ENCODE assay signal across 8 cellular contexts in genomic region chr19:46346821-46347571, GRCh38. TPM values are rescaled to one million over a fixed set of nuclear protein-coding genes. Genes with fewer than 3 reads are reported as not detected.
DNase-seq lines count a peak whose midpoint lies in the region; ATAC-seq and TF ChIP-seq lines count a peak whose summit lies in the region.

PPP5C (plus strand) TSS chr19:46347087; CDS start chr19:46347097, 10 bp downstream.

- intact Hi-C loops in T-helper 1 cell treated with Interleukin-12 subunit alpha and Interleukin-12 subunit beta and Interleukin-4 antibody, amounts not matched to agents 30 ng/mL and 1 ng/mL, for 36 hours (cut with micrococcal nuclease), result loop anchor here (1.0 to 5.0 kb wide), 8 partner anchors 15 to 465 kb away; partner anchors contain the start of gene CCDC61
- intact Hi-C loops in left cardiac atrium (cut with DNase I), result loop anchor here (1.0 to 10.0 kb wide), 2 partner anchors 46 to 62 kb away; no protein-coding TSS in a partner anchor
- intact Hi-C loops in upper lobe of right lung (cut with DNase I), result no loop called here

- ATAC-seq in HG02763 (IDR thresholded peaks at IDR 0.05; ENCODE audit: unreplicated experiment) (peak; percentile 52), left cardiac atrium (peak; percentile 86 to 88), upper lobe of right lung (peak; percentile 93)

- H3K36me3 ChIP-seq in upper lobe of right lung, result no peaks in the 10 kb centered on the region

- peak within 1 kb of the TSS; percentile 93 for H3K27ac Mint-ChIP-seq in progenitor cell of endocrine pancreas

- no peaks in the 10 kb centered on the region for H3K9me3 ChIP-seq in upper lobe of right lung

- no peaks in the 10 kb centered on the region for H3K27me3 Mint-ChIP-seq in progenitor cell of endocrine pancreas

- DNase-seq in GM12865 (ENCODE audit: low read depth) (peak; percentile 97), NCI-H146 (lab: John Stamatoyannopoulos, UW) (peak; percentile 96), amniotic epithelial cell (ENCODE audit: low read depth) (peak; percentile 88), left cardiac atrium (peak; percentile 95), progenitor cell of endocrine pancreas (ENCODE audit: low spot score, unreplicated experiment) (peak; percentile 92), upper lobe of right lung (peak; percentile 97)

- H3K9me3 Mint-ChIP-seq in progenitor cell of endocrine pancreas (ENCODE audit: low read depth), result no peaks in the 10 kb centered on the region

- peaks cover 20% of the 10 kb centered on the region for H3K4me1 Mint-ChIP-seq in progenitor cell of endocrine pancreas (ENCODE audit: low read depth)

- H3K4me1 ChIP-seq in upper lobe of right lung, result peaks cover 43% of the 10 kb centered on the region

- peaks cover 4% of the 10 kb centered on the region for H3K36me3 Mint-ChIP-seq in progenitor cell of endocrine pancreas (ENCODE audit: insufficient read depth)

- H3K27ac ChIP-seq in upper lobe of right lung, result peak within 1 kb of the TSS; percentile 91

- peak within 1 kb of the TSS; percentile 97 for H3K4me3 Mint-ChIP-seq in progenitor cell of endocrine pancreas (ENCODE audit: low read depth)

- peak; percentile 99 for TF ChIP-seq CTCF in GM12865 (IDR thresholded peaks at IDR 0.05; ENCODE audit: insufficient read depth, low read depth, low read length, missing control alignments)
- peak; percentile 77 for TF ChIP-seq CTCF in progenitor cell of endocrine pancreas (IDR thresholded peaks at IDR 0.05; ENCODE audit: unreplicated experiment)
- TF ChIP-seq CTCF in upper lobe of right lung (IDR thresholded peaks at IDR 0.05), result peak; percentile 61

- no peaks in the 10 kb centered on the region for H3K27me3 ChIP-seq in upper lobe of right lung

- peak within 1 kb of the TSS; percentile 90 for H3K4me3 ChIP-seq in GM12865 (ENCODE audit: low read depth, low read length)
- peak within 1 kb of the TSS; percentile 93 for H3K4me3 ChIP-seq in upper lobe of right lung

RNA-seq across cellular contexts. Expression of gene PPP5C, which starts in this region (rescaled TPM):
- 118 and 120 TPM in 2 replicates for total RNA-seq in T-helper 1 cell treated with Interleukin-12 subunit alpha and Interleukin-12 subunit beta and Interleukin-4 antibody, amounts not matched to agents 30 ng/mL and 1 ng/mL, for 36 hours
- total RNA-seq in left cardiac atrium, result 10 to 100 TPM; 60.5 to 75.1 TPM
- total RNA-seq in progenitor cell of endocrine pancreas, result 97.8 and 102 TPM in 2 replicates
- 50.0 TPM for total RNA-seq in upper lobe of right lung

Comparison
In these comparisons a context has a peak if more than half of its experiments do, and no peak if none do; other contexts are left out.
1. Peak in every context shown above with its lines: DNase-seq, ATAC-seq, H3K4me3 ChIP-seq and H3K27ac ChIP-seq.